ENCODE assay signal across 29 cellular contexts in genomic region chr3:130088061-130088460, GRCh38. TPM values are rescaled to one million over a fixed set of nuclear protein-coding genes. Genes with fewer than 3 reads are reported as not detected.
"Had no signal": no experiment of that assay in that cellular context is flagged by ENCODE, and none has a peak within 500 bp of the region (broad histone marks: within the 10 kb centered on the region; RNA-seq: fewer than 3 reads in every experiment).

No MANE protein-coding gene starts in this region.

- ATAC-seq: activated CD8-positive, alpha-beta T cell treated with anti-CD3 and anti-CD28 coated beads for 36 hours; activated T-cell treated with anti-CD3 and anti-CD28 coated beads, Interleukin-2, amount 50 U/mL, for 72 hours; body of pancreas; Panc1 had no signal

- H3K36me3 Mint-ChIP-seq: activated naive CD4-positive, alpha-beta T cell treated with anti-CD3 and anti-CD28 coated beads, Interleukin-2, amount 50 U/mL, for 24 hours; activated naive CD8-positive, alpha-beta T cell treated with anti-CD3 and anti-CD28 coated beads, Interleukin-2, amount 10 ng/mL, durations not matched to agents 7 days and 5 days had no signal

- H3K4me1 Mint-ChIP-seq: activated naive CD8-positive, alpha-beta T cell treated with anti-CD3 and anti-CD28 coated beads, Interleukin-2, amount 10 ng/mL, durations not matched to agents 7 days and 5 days had no signal

- H3K36me3 ChIP-seq: adrenal gland, breast epithelium, MG63, SJSA1 had no signal

- H3K9me3 ChIP-seq: adrenal gland, body of pancreas, breast epithelium, MG63, SJSA1, SK-N-SH had no signal

- H3K9ac ChIP-seq: SK-N-SH had no signal

- H3K9me3 Mint-ChIP-seq: activated CD4-positive, alpha-beta T cell treated with anti-CD3 and anti-CD28 coated beads, Interleukin-2, amount 10 ng/mL, durations not matched to agents 24 days and 14 days; activated naive CD4-positive, alpha-beta T cell treated with anti-CD3 and anti-CD28 coated beads, Interleukin-2, amount 50 U/mL, for 24 hours; activated T-cell treated with anti-CD3 and anti-CD28 coated beads, Interleukin-2, amount 50 U/mL, for 72 hours; activated T-helper 2 cell treated with anti-CD3 and anti-CD28 coated beads, Interferon-gamma antibody, Interleukin-2, Interleukin-4, amounts not matched to agents 10 μg/mL and 5 μg/mL and 100 μg/mL, durations not matched to agents 14 hours and 24 hours and 36 hours; T-helper 1 cell treated with Interleukin-12 subunit alpha and Interleukin-12 subunit beta and Interleukin-4 antibody, amounts not matched to agents 30 μg/mL and 1 μg/mL, for 36 hours; T-helper 2 cell treated with Interferon-gamma antibody and Interleukin-4, amounts not matched to agents 5 μg/mL and 100 μg/mL, for 36 hours had no signal

- H3K4me3 ChIP-seq: adrenal gland, body of pancreas, breast epithelium, MG63, SJSA1 had no signal

- H3K27ac Mint-ChIP-seq: activated CD4-positive, alpha-beta T cell treated with anti-CD3 and anti-CD28 coated beads, Interleukin-2, amount 10 ng/mL, durations not matched to agents 24 days and 14 days; activated CD8-positive, alpha-beta T cell treated with anti-CD3 and anti-CD28 coated beads for 36 hours; activated naive CD4-positive, alpha-beta T cell treated with anti-CD3 and anti-CD28 coated beads, Interleukin-2, amount 50 U/mL, for 24 hours; activated naive CD8-positive, alpha-beta T cell treated with anti-CD3 and anti-CD28 coated beads, Interleukin-2, amount 10 ng/mL, durations not matched to agents 7 days and 5 days; activated T-cell treated with anti-CD3 and anti-CD28 coated beads, Interleukin-2, amount 50 U/mL, for 72 hours; activated T-helper 2 cell treated with anti-CD3 and anti-CD28 coated beads, Interferon-gamma antibody, Interleukin-2, Interleukin-4, amounts not matched to agents 10 μg/mL and 5 μg/mL and 100 μg/mL, durations not matched to agents 14 hours and 24 hours and 36 hours; T-helper 1 cell treated with Interleukin-12 subunit alpha and Interleukin-12 subunit beta and Interleukin-4 antibody, amounts not matched to agents 30 μg/mL and 1 μg/mL, for 36 hours; T-helper 2 cell treated with Interferon-gamma antibody and Interleukin-4, amounts not matched to agents 5 μg/mL and 100 μg/mL, for 36 hours had no signal

- DNase-seq: activated CD4-positive, alpha-beta T cell treated with anti-CD3 and anti-CD28 coated beads, Interleukin-2, amount 50 U/mL, for 4 hours; activated CD8-positive, alpha-beta T cell treated with anti-CD3 and anti-CD28 coated beads for 36 hours; activated gamma-delta T cell; activated naive CD4-positive, alpha-beta T cell treated with Interleukin-2 at 50 U/mL for 16 hours; activated naive CD8-positive, alpha-beta T cell treated with anti-CD3 and anti-CD28 coated beads, Interleukin-2, amount 10 ng/mL, durations not matched to agents 7 days and 5 days; activated T-cell treated with anti-CD3 and anti-CD28 coated beads, Interleukin-2, amount 50 U/mL, for 1 hour; activated T-cell treated with anti-CD3 and anti-CD28 coated beads, Interleukin-2, amount 50 U/mL, for 72 hours; adrenal gland; body of pancreas; MG63; NCI-H1092; NCI-H1436 treated with DMSO at 0.1 percent for 48 hours; NCI-H1694 treated with DMSO at 0.1 percent for 48 hours; NCI-H2029; NCI-H345; NCI-H524 treated with DMSO at 0.1 percent for 48 hours; RPMI8226; SHP77 treated with DMSO at 0.1 percent for 48 hours; SK-N-SH had no signal

- H3K4me2 ChIP-seq: SK-N-SH had no signal

- H3K4me3 Mint-ChIP-seq: activated CD4-positive, alpha-beta T cell treated with anti-CD3 and anti-CD28 coated beads, Interleukin-2, amount 10 ng/mL, durations not matched to agents 24 days and 14 days; activated CD8-positive, alpha-beta T cell treated with anti-CD3 and anti-CD28 coated beads for 36 hours; activated naive CD4-positive, alpha-beta T cell treated with anti-CD3 and anti-CD28 coated beads, Interleukin-2, amount 50 U/mL, for 24 hours; activated naive CD8-positive, alpha-beta T cell treated with anti-CD3 and anti-CD28 coated beads, Interleukin-2, amount 10 ng/mL, durations not matched to agents 7 days and 5 days; activated T-cell treated with anti-CD3 and anti-CD28 coated beads, Interleukin-2, amount 50 U/mL, for 72 hours; T-helper 1 cell treated with Interleukin-12 subunit alpha and Interleukin-12 subunit beta and Interleukin-4 antibody, amounts not matched to agents 30 μg/mL and 1 μg/mL, for 36 hours; T-helper 2 cell treated with Interferon-gamma antibody and Interleukin-4, amounts not matched to agents 5 μg/mL and 100 μg/mL, for 36 hours had no signal

- H3K9me2 ChIP-seq: SK-N-SH had no signal

- H3K27me3 Mint-ChIP-seq: activated CD4-positive, alpha-beta T cell treated with anti-CD3 and anti-CD28 coated beads, Interleukin-2, amount 10 ng/mL, durations not matched to agents 24 days and 14 days; activated CD8-positive, alpha-beta T cell treated with anti-CD3 and anti-CD28 coated beads for 36 hours; activated naive CD4-positive, alpha-beta T cell treated with anti-CD3 and anti-CD28 coated beads, Interleukin-2, amount 50 U/mL, for 24 hours had no signal

- H3K27me3 ChIP-seq: adrenal gland, body of pancreas, breast epithelium, MG63, SJSA1 had no signal

- H3K27ac ChIP-seq: adrenal gland, body of pancreas, breast epithelium, SJSA1 had no signal

- H3K4me1 ChIP-seq: adrenal gland, body of pancreas, breast epithelium, SJSA1 had no signal

RNA-seq across cellular contexts. Expression of gene ALG1L2, which starts 6.4 kb away (rescaled TPM):
- total RNA-seq: activated CD4-positive, alpha-beta T cell treated with anti-CD3 and anti-CD28 coated beads, Interleukin-2, amount 10 ng/mL, durations not matched to agents 24 days and 14 days; activated T-cell treated with anti-CD3 and anti-CD28 coated beads, Interleukin-2, amount 50 U/mL, for 72 hours; activated T-helper 2 cell treated with anti-CD3 and anti-CD28 coated beads, Interferon-gamma antibody, Interleukin-2, Interleukin-4, amounts not matched to agents 10 μg/mL and 5 μg/mL and 100 μg/mL, durations not matched to agents 14 hours and 24 hours and 36 hours; body of pancreas; cardiac septum; NCI-H460 had no signal
- polyA plus RNA-seq: adrenal gland, SK-N-SH had no signal
